ENCODE assay signal across 8 cellular contexts in the genomic region with DNA sequence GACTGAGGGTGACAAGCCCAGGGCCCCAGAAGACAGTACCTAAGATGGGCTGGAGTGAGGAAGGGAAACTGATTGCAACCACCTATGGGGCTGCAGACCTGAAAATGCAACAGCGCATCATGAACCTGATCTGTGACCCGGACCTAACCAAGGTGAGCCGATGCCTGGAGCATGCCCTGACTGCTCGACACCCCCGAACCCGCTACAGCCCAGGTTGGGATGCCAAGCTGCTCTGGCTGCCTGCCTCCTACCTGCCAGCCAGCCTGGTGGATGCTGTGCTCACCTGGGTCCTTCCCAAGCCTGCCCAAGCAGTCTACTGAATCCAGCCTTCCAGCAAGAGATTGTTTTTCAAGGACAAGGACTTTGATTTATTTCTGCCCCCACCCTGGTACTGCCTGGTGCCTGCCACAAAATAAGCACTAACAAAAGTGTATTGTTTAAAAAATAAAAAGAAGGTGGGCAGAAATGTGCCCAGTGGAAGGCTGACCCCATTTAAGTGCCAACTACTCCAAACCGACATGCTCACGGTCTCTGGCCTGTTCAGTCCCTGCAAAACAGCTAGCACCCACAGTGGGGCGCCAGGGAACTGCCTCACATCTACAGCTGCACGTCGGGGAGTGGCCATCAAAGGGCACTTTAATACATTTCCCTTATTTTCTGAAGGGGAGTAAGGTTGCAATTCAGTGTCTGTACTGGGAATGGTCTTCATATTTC. TPM values are rescaled to one million over a fixed set of nuclear protein-coding genes. Genes with fewer than 3 reads are reported as not detected.
DNase-seq lines count a peak whose midpoint lies in the region; ATAC-seq, FAIRE-seq and TF ChIP-seq lines count a peak whose summit lies in the region.

No MANE protein-coding gene starts in this region.

- H3K4me1 ChIP-seq in CD4-positive, CD25-positive, alpha-beta regulatory T cell (ENCODE audit: control insufficient read depth, insufficient read depth, low read length, poor library complexity, severe bottlenecking): peaks cover 28% of the 10 kb centered on the region
- H3K4me1 ChIP-seq in NT2/D1 (ENCODE audit: insufficient read depth, insufficient read length) (peaks cover 10% of the 10 kb centered on the region), pancreas (peaks cover 9 to 44% (median 22%) of the 10 kb centered on the region in 3 donors)

- H3K4me3 ChIP-seq in CD4-positive, CD25-positive, alpha-beta regulatory T cell (ENCODE audit: low read depth, low read length): no peak overlapping the region
- H3K4me3 ChIP-seq in HFF-Myc (replicated peaks; ENCODE audit: low read depth, low read length) (no peak overlapping the region), NT2/D1 (ENCODE audit: insufficient read length, low read depth) (no peak overlapping the region), foreskin fibroblast (ENCODE audit: low read depth in 1 of 2, low read length in 2 of 2) (no peak overlapping the region), pancreas (no peak overlapping the region)

- H3K9me3 Mint-ChIP-seq in CD4-positive, CD25-positive, alpha-beta regulatory T cell: peaks cover 0 to 2% (median 0%) of the 10 kb centered on the region in 7 donors

- intact Hi-C loops in pancreas (cut with DNase I): no loop called here

- peak; percentile 62 to 68 for ATAC-seq in CD4-positive, CD25-positive, alpha-beta regulatory T cell (ENCODE audit: low read depth in 2 of 2)
- ATAC-seq in pancreas: no peak
- ATAC-seq in GM18498 (IDR thresholded peaks at IDR 0.05; ENCODE audit: unreplicated experiment): no peak
- ATAC-seq in GM21528 (IDR thresholded peaks at IDR 0.05; ENCODE audit: low FRiP score, unreplicated experiment): no peak

- FAIRE-seq in pancreas (lab: Jason Lieb, UNC): no peak

- peak overlapping the region; percentile 1 for H3K9ac ChIP-seq in NT2/D1 (ENCODE audit: insufficient read length, low read depth)

- H3K36me3 Mint-ChIP-seq in CD4-positive, CD25-positive, alpha-beta regulatory T cell: peaks cover 4% of the 10 kb centered on the region

- H3K27ac ChIP-seq in CD4-positive, CD25-positive, alpha-beta regulatory T cell (ENCODE audit: insufficient read depth, low read length, poor library complexity, severe bottlenecking): peak overlapping the region; percentile 23
- H3K27ac ChIP-seq in pancreas: no peak overlapping the region

- no peaks in the 10 kb centered on the region for H3K27me3 ChIP-seq in CD4-positive, CD25-positive, alpha-beta regulatory T cell (ENCODE audit: control insufficient read depth, insufficient read depth, low read length)
- H3K27me3 ChIP-seq in NT2/D1 (ENCODE audit: insufficient read depth, insufficient read length) (no peaks in the 10 kb centered on the region), pancreas (no peaks in the 10 kb centered on the region)

- peaks cover 0 to 34% (median 18%) of the 10 kb centered on the region in 4 donors for H3K4me1 Mint-ChIP-seq in CD4-positive, CD25-positive, alpha-beta regulatory T cell

- WGBS in pancreas, 2 donors: 22 to 24% methylated on average over 11 of the region's 11 CpGs

- peak overlapping the region in 2 of 3 donors; percentile 37 to 63 for H3K27ac Mint-ChIP-seq in CD4-positive, CD25-positive, alpha-beta regulatory T cell

- H3K4me3 Mint-ChIP-seq in CD4-positive, CD25-positive, alpha-beta regulatory T cell: peak overlapping the region in 2 of 4 donors; percentile 16 to 55

- peaks cover 16% of the 10 kb centered on the region for H3K36me3 ChIP-seq in CD4-positive, CD25-positive, alpha-beta regulatory T cell (ENCODE audit: control insufficient read depth, insufficient read depth, low read length)
- peaks cover 64% of the 10 kb centered on the region for H3K36me3 ChIP-seq in NT2/D1 (ENCODE audit: insufficient read depth, insufficient read length, low read length)
- peaks cover 4 to 17% (median 6%) of the 10 kb centered on the region in 3 donors for H3K36me3 ChIP-seq in pancreas

- peak; percentile 50 to 79 (median 60) for DNase-seq in CD4-positive, CD25-positive, alpha-beta regulatory T cell
- DNase-seq in HFF-Myc (ENCODE audit: extremely low read depth, low read depth) (no peak), NT2/D1 (ENCODE audit: low read depth, low spot score) (no peak), activated T-helper 1 cell treated with Interleukin-2 at 50 U/mL for 16 hours (ENCODE audit: low read depth) (peak; percentile 47), foreskin fibroblast (peak; percentile 71 to 90), pancreas (peak in 5 of 6 donors; percentile 63 to 83 (median 73))

- H3K27me3 Mint-ChIP-seq in CD4-positive, CD25-positive, alpha-beta regulatory T cell: no peaks in the 10 kb centered on the region

- peak; percentile 69 for TF ChIP-seq CTCF in HFF-Myc (IDR thresholded peaks at IDR 0.05; ENCODE audit: low read depth, low read length, missing control alignments)
- TF ChIP-seq CTCF in foreskin fibroblast (IDR thresholded peaks at IDR 0.05; ENCODE audit: low read depth, low read length): peak; percentile 52
- TF ChIP-seq CTCF in pancreas (IDR thresholded peaks at IDR 0.05): peak; percentile 18 to 44 (median 31)

- H3K9me3 ChIP-seq in CD4-positive, CD25-positive, alpha-beta regulatory T cell (ENCODE audit: control insufficient read depth in 2 of 2, low read length in 2 of 2): no peaks in the 10 kb centered on the region
- H3K9me3 ChIP-seq in NT2/D1 (ENCODE audit: insufficient read depth, low read length) (no peaks in the 10 kb centered on the region), pancreas (no peaks in the 10 kb centered on the region)

RNA-seq across cellular contexts. Expression of gene RDH5, which starts 4.2 kb away (rescaled TPM):
- 10.1 TPM for total RNA-seq in CD4-positive, CD25-positive, alpha-beta regulatory T cell
- 1 to 10 TPM in 3 of 4 donors, under 1 TPM in 1; 0.94 to 1.6 (median 1.4) TPM for polyA plus RNA-seq in CD4-positive, CD25-positive, alpha-beta regulatory T cell
- total RNA-seq in pancreas: 1 to 10 TPM; 1.3 to 4.4 (median 2.5) TPM
- 10 to 100 TPM in 1 of 2 donors, 1 to 10 TPM in 1; 8.8 to 12.6 TPM for polyA plus RNA-seq in pancreas

RNA-seq across cellular contexts. Expression of gene CD63, which starts 4.4 kb away (rescaled TPM):
- total RNA-seq in CD4-positive, CD25-positive, alpha-beta regulatory T cell: 46.4 TPM
- polyA plus RNA-seq in CD4-positive, CD25-positive, alpha-beta regulatory T cell: 100 to 1,000 TPM; 145 to 205 (median 180) TPM
- 100 to 1,000 TPM; 433 to 636 (median 525) TPM for total RNA-seq in pancreas
- 100 to 1,000 TPM; 625 to 717 TPM for polyA plus RNA-seq in pancreas

RNA-seq across cellular contexts. Expression of gene BLOC1S1, which starts 8.5 kb away (rescaled TPM):
- 60.1 TPM for total RNA-seq in CD4-positive, CD25-positive, alpha-beta regulatory T cell
- 100 to 1,000 TPM in 3 of 4 donors, 10 to 100 TPM in 1; 83.6 to 128 (median 112) TPM for polyA plus RNA-seq in CD4-positive, CD25-positive, alpha-beta regulatory T cell
- 10 to 100 TPM; 32.5 to 60.6 (median 44.4) TPM for total RNA-seq in pancreas
- polyA plus RNA-seq in pancreas: 100 to 1,000 TPM; 153 to 155 TPM

RNA-seq across cellular contexts. Expression of gene ITGA7, which starts 16.7 kb away (rescaled TPM):
- 0.76 TPM for total RNA-seq in CD4-positive, CD25-positive, alpha-beta regulatory T cell
- under 1 TPM in 1 of 4 donors, not detected in 3; 0.29 TPM for polyA plus RNA-seq in CD4-positive, CD25-positive, alpha-beta regulatory T cell
- 10 to 100 TPM in 1 of 6 donors, 1 to 10 TPM in 5; 3.4 to 12.6 (median 7.3) TPM for total RNA-seq in pancreas
- 10 to 100 TPM; 30.1 to 34.5 TPM for polyA plus RNA-seq in pancreas

RNA-seq across cellular contexts. Expression of gene GDF11, which starts 18.5 kb away (rescaled TPM):
- 7.4 TPM for total RNA-seq in CD4-positive, CD25-positive, alpha-beta regulatory T cell
- 1 to 10 TPM in 1 of 4 donors, under 1 TPM in 3; 0.56 to 1.2 (median 0.66) TPM for polyA plus RNA-seq in CD4-positive, CD25-positive, alpha-beta regulatory T cell
- total RNA-seq in pancreas: 1 to 10 TPM in 5 of 6 donors, under 1 TPM in 1; 0.91 to 3.5 (median 1.3) TPM
- polyA plus RNA-seq in pancreas: 1 to 10 TPM in 1 of 2 donors, under 1 TPM in 1; 0.99 to 1.7 TPM

Comparison
In these comparisons a context has a peak if more than half of its experiments do, and no peak if none do; other contexts are left out.
1. ATAC-seq: peak in CD4-positive, CD25-positive, alpha-beta regulatory T cell (2 of 2); none in pancreas (0 of 4), GM18498 (single experiment) and GM21528 (single experiment).
2. DNase-seq: peak in CD4-positive, CD25-positive, alpha-beta regulatory T cell (3 of 3), activated T-helper 1 cell treated with Interleukin-2 at 50 U/mL for 16 hours (single experiment), foreskin fibroblast (2 of 2) and pancreas (5 of 6); none in HFF-Myc (single experiment) and NT2/D1 (single experiment).
3. Peak in every context shown above with its lines, with median percentiles within 50 percentile points of each other: CTCF ChIP-seq.